8 cellular contexts compared by ENCODE assay signal in the genomic region with DNA sequence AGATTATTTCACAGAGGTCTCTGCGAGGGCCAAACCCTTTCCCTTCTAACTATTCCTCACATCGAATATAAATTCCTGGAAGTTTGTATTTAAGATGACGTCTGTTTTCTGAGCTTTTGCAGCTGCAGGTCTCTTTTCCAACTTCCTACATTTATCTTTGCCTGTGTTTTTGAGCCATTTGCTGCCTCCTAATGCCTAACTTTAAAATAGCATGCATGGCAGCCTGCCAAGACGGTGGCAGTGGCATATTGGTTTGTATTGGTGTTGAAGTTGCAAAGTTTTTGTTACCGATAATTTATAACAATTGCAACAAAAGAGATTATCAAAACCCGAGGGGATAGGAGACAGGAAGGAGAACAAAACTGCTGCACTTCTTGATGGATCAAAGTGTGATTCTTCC.
DNase-seq lines count a peak whose midpoint lies in the region; ATAC-seq and TF ChIP-seq lines count a peak whose summit lies in the region.

No MANE protein-coding gene starts in this region.

- H3K36me3 Mint-ChIP-seq in endodermal cell (ENCODE audit: low read depth) (no peaks in the 10 kb centered on the region), type B pancreatic cell (no peaks in the 10 kb centered on the region)
- H3K36me3 Mint-ChIP-seq in stimulated activated memory B cell treated with anti-CD40 and anti-IgM and Interleukin-4, amounts not matched to agents 10 μg/mL and 1 μg/mL and 100 μg/mL, for 72 hours = no peaks in the 10 kb centered on the region

- no peak overlapping the region for H3K27ac ChIP-seq in endodermal cell (ENCODE audit: low read depth, low read length)

- no peaks in the 10 kb centered on the region for H3K9me3 ChIP-seq in endodermal cell (ENCODE audit: control insufficient read depth, low read length)

- DNase-seq in AML-193 (lab: John Stamatoyannopoulos, UW) (peak; percentile 53 to 60), NCI-H1105 (lab: John Stamatoyannopoulos, UW) (peak; percentile 76), SKM-1 treated with dmso at 0.1 percent for 144 hours (lab: John Stamatoyannopoulos, UW; ENCODE audit: unreplicated experiment) (peak; percentile 45), endodermal cell (peak; percentile 69), mucosa of gallbladder (ENCODE audit: low spot score) (peak; percentile 67), type B pancreatic cell (ENCODE audit: extremely low spot score, unreplicated experiment) (no peak)

- WGBS in endodermal cell (ENCODE audit: insufficient coverage in 1 of 2, insufficient read length in 1 of 2), 2 experiments = 40 to 55% methylated on average over 1 to 6 of the region's 6 CpGs

- peaks cover 5% of the 10 kb centered on the region for H3K4me1 ChIP-seq in endodermal cell (ENCODE audit: control insufficient read depth, insufficient read depth, low read length)

- TF ChIP-seq CTCF in endodermal cell (conservative IDR thresholded peaks at IDR 0.05) (peak; percentile 80), type B pancreatic cell (conservative IDR thresholded peaks at IDR 0.05) (peak; percentile 78)

- H3K27me3 ChIP-seq in endodermal cell (ENCODE audit: control insufficient read depth, insufficient read depth, low read length, poor library complexity, severe bottlenecking) = no peaks in the 10 kb centered on the region

- no peak overlapping the region for H3K9ac ChIP-seq in endodermal cell (ENCODE audit: extremely low read depth, low read length, poor library complexity, severe bottlenecking)

- no peaks in the 10 kb centered on the region for H3K27me3 Mint-ChIP-seq in endodermal cell (ENCODE audit: insufficient read depth)
- H3K27me3 Mint-ChIP-seq in type B pancreatic cell = peaks cover 9% of the 10 kb centered on the region
- peaks cover 8% of the 10 kb centered on the region for H3K27me3 Mint-ChIP-seq in stimulated activated memory B cell treated with anti-CD40 and anti-IgM and Interleukin-4, amounts not matched to agents 10 μg/mL and 1 μg/mL and 100 μg/mL, for 72 hours

- peak; percentile 58 for ATAC-seq in GM19351 (IDR thresholded peaks at IDR 0.05; ENCODE audit: unreplicated experiment)
- ATAC-seq in stimulated activated memory B cell treated with anti-CD40 and anti-IgM and Interleukin-4, amounts not matched to agents 10 μg/mL and 1 μg/mL and 100 μg/mL, for 72 hours = no peak

- H3K4me3 ChIP-seq in endodermal cell (ENCODE audit: low read length) = no peak overlapping the region

- H3K4me3 Mint-ChIP-seq in endodermal cell = no peak overlapping the region
- H3K4me3 Mint-ChIP-seq in type B pancreatic cell = no peak overlapping the region
- H3K4me3 Mint-ChIP-seq in stimulated activated memory B cell treated with anti-CD40 and anti-IgM and Interleukin-4, amounts not matched to agents 10 μg/mL and 1 μg/mL and 100 μg/mL, for 72 hours = no peak overlapping the region

- H3K36me3 ChIP-seq in endodermal cell (ENCODE audit: control insufficient read depth, insufficient read depth, low read length) = no peaks in the 10 kb centered on the region

- H3K9me3 Mint-ChIP-seq in endodermal cell (no peaks in the 10 kb centered on the region), type B pancreatic cell (no peaks in the 10 kb centered on the region)
- H3K9me3 Mint-ChIP-seq in stimulated activated memory B cell treated with anti-CD40 and anti-IgM and Interleukin-4, amounts not matched to agents 10 μg/mL and 1 μg/mL and 100 μg/mL, for 72 hours = no peaks in the 10 kb centered on the region

- H3K4me1 Mint-ChIP-seq in endodermal cell (peaks cover 23% of the 10 kb centered on the region), type B pancreatic cell (ENCODE audit: unreplicated experiment) (no peaks in the 10 kb centered on the region)
- no peaks in the 10 kb centered on the region for H3K4me1 Mint-ChIP-seq in stimulated activated memory B cell treated with anti-CD40 and anti-IgM and Interleukin-4, amounts not matched to agents 10 μg/mL and 1 μg/mL and 100 μg/mL, for 72 hours

- H3K27ac Mint-ChIP-seq in endodermal cell (no peak overlapping the region), type B pancreatic cell (no peak overlapping the region)
- H3K27ac Mint-ChIP-seq in stimulated activated memory B cell treated with anti-CD40 and anti-IgM and Interleukin-4, amounts not matched to agents 10 μg/mL and 1 μg/mL and 100 μg/mL, for 72 hours = no peak overlapping the region
